ENCODE assay signal across 13 cellular contexts in the genomic region with DNA sequence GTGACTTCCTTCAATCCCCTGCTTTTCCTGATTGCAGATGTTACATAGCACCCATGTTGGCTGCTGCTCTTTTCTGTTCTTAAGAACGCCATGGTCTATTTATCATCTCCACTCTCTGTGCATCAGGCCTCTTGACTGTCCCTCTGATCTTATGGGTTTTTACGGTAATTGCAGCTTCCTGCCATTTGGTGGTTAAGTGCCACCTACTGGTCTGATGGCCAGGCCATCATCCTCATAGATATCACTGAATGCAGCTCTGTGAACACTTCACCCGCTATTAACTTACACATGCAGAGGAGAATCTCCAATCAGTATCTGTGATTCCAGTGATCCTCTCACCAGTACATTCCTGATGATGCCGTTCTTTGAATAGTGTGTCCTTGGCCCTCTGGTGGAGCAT.
DNase-seq lines count a peak whose midpoint lies in the region; ATAC-seq and TF ChIP-seq lines count a peak whose summit lies in the region.
"Had no signal": no experiment of that assay in that cellular context is flagged by ENCODE, and none has a peak within 500 bp of the region (broad histone marks: within the 10 kb centered on the region; RNA-seq: fewer than 3 reads in every experiment).

No MANE protein-coding gene starts in this region.

- H4K20me1 ChIP-seq in DND-41 (ENCODE audit: insufficient read depth, low read length), result no peaks in the 10 kb centered on the region
- H4K20me1 ChIP-seq: BLaER1 had no signal

- H3K79me2 ChIP-seq in DND-41 (ENCODE audit: insufficient read depth, low read length), result no peaks in the 10 kb centered on the region

- no peak overlapping the region for H3K27ac ChIP-seq in DND-41 (ENCODE audit: low read length)
- no peak overlapping the region for H3K27ac ChIP-seq in RWPE2 (ENCODE audit: poor library complexity, severe bottlenecking)
- H3K27ac ChIP-seq: BLaER1, heart right ventricle had no signal

- no peak overlapping the region for H3K4me3 Mint-ChIP-seq in naive thymus-derived CD8-positive, alpha-beta T cell
- H3K4me3 Mint-ChIP-seq: activated CD4-positive, alpha-beta T cell treated with anti-CD3 and anti-CD28 coated beads, Interleukin-2, amount 10 ng/mL, durations not matched to agents 24 days and 14 days; mesothelial cell of epicardium had no signal

- H3K36me3 ChIP-seq in DND-41 (ENCODE audit: insufficient read depth, low read length) (no peaks in the 10 kb centered on the region), RWPE2 (ENCODE audit: low read depth) (no peaks in the 10 kb centered on the region)
- H3K36me3 ChIP-seq: BLaER1, heart right ventricle had no signal

- DNase-seq in DND-41 (no peak), HPDE6-E6E7 (ENCODE audit: extremely low spot score) (peak; percentile 23), RWPE2 (ENCODE audit: low spot score) (no peak), iPS-NIHi7 (ENCODE audit: extremely low spot score) (peak; percentile 54), head of caudate nucleus (no peak), NCI-H1417 treated with DMSO at 0.1 percent for 48 hours (lab: John Stamatoyannopoulos, UW) (no peak)
- DNase-seq in naive thymus-derived CD8-positive, alpha-beta T cell, result no peak
- DNase-seq: activated CD4-positive, alpha-beta T cell treated with anti-CD3 and anti-CD28 coated beads, Interleukin-2, amount 10 ng/mL, durations not matched to agents 24 days and 14 days; heart right ventricle; stimulated activated naive CD4-positive, alpha-beta T cell treated with Interleukin-2 at 50 U/mL for 16 hours had no signal

- H3K9me3 ChIP-seq in DND-41 (ENCODE audit: insufficient read depth, low read length, severe bottlenecking) (no peaks in the 10 kb centered on the region), RWPE2 (ENCODE audit: severe bottlenecking) (peaks cover 2% of the 10 kb centered on the region)

- H3K27me3 Mint-ChIP-seq in naive thymus-derived CD8-positive, alpha-beta T cell, result no peaks in the 10 kb centered on the region
- H3K27me3 Mint-ChIP-seq: activated CD4-positive, alpha-beta T cell treated with anti-CD3 and anti-CD28 coated beads, Interleukin-2, amount 10 ng/mL, durations not matched to agents 24 days and 14 days had no signal

- H3K27ac Mint-ChIP-seq in naive thymus-derived CD8-positive, alpha-beta T cell, result no peak overlapping the region
- H3K27ac Mint-ChIP-seq: activated CD4-positive, alpha-beta T cell treated with anti-CD3 and anti-CD28 coated beads, Interleukin-2, amount 10 ng/mL, durations not matched to agents 24 days and 14 days; mesothelial cell of epicardium had no signal

- no peak overlapping the region for H2AFZ ChIP-seq in DND-41 (ENCODE audit: low read depth, low read length)

- no peak overlapping the region for H3K9ac ChIP-seq in DND-41 (ENCODE audit: low read depth, low read length)
- H3K9ac ChIP-seq: BLaER1 had no signal

- H3K4me3 ChIP-seq in DND-41 (ENCODE audit: low read depth in 1 of 2, low read length in 2 of 2), result no peak overlapping the region
- H3K4me3 ChIP-seq in RWPE2 (ENCODE audit: severe bottlenecking), result no peak overlapping the region
- H3K4me3 ChIP-seq: BLaER1, heart right ventricle had no signal

- intact Hi-C loops in head of caudate nucleus (cut with DNase I), result no loop called here

- POLR2A ChIA-PET in naive thymus-derived CD8-positive, alpha-beta T cell (lab: Charles Lee), result no interaction called here

- ATAC-seq in DND-41 (ENCODE audit: insufficient read depth, low read depth), result peak; percentile 35; the same call in 1 of the 3 replicates
- 0 out of 3 replicates have a peak, but pooled peaks have one; percentile 21 for ATAC-seq in RWPE2 (ENCODE audit: low read depth)
- ATAC-seq in HG02840 (IDR thresholded peaks at IDR 0.05; ENCODE audit: low FRiP score, unreplicated experiment), result no peak
- ATAC-seq in naive thymus-derived CD8-positive, alpha-beta T cell, result no peak
- ATAC-seq: heart right ventricle had no signal

- H3K4me2 ChIP-seq in DND-41 (ENCODE audit: insufficient read depth, low read length), result no peak overlapping the region
- H3K4me2 ChIP-seq: BLaER1 had no signal

- H3K4me1 Mint-ChIP-seq in naive thymus-derived CD8-positive, alpha-beta T cell, result no peaks in the 10 kb centered on the region
- H3K4me1 Mint-ChIP-seq: activated CD4-positive, alpha-beta T cell treated with anti-CD3 and anti-CD28 coated beads, Interleukin-2, amount 10 ng/mL, durations not matched to agents 24 days and 14 days; mesothelial cell of epicardium had no signal

- H3K4me1 ChIP-seq in DND-41 (ENCODE audit: insufficient read depth, low read length) (no peaks in the 10 kb centered on the region), RWPE2 (ENCODE audit: insufficient read depth, poor library complexity, severe bottlenecking) (no peaks in the 10 kb centered on the region)
- H3K4me1 ChIP-seq: BLaER1, heart right ventricle had no signal

- H3K27me3 ChIP-seq in DND-41 (ENCODE audit: insufficient read depth, low read length, poor library complexity) (no peaks in the 10 kb centered on the region), RWPE2 (ENCODE audit: insufficient read depth, poor library complexity, severe bottlenecking) (no peaks in the 10 kb centered on the region)
- H3K27me3 ChIP-seq: BLaER1, heart right ventricle had no signal

- H3K9me3 Mint-ChIP-seq in naive thymus-derived CD8-positive, alpha-beta T cell, result peaks cover 4 to 36% (median 9%) of the 10 kb centered on the region in 9 donors

- TF ChIP-seq CTCF in DND-41 (IDR thresholded peaks at IDR 0.05; ENCODE audit: borderline replicate concordance, extremely low read depth, low read length, poor library complexity, severe bottlenecking) (peak; percentile 30), RWPE2 (IDR thresholded peaks at IDR 0.05; ENCODE audit: poor library complexity, severe bottlenecking) (no peak)

- H3K36me3 Mint-ChIP-seq in naive thymus-derived CD8-positive, alpha-beta T cell, result no peaks in the 10 kb centered on the region
- H3K36me3 Mint-ChIP-seq: mesothelial cell of epicardium had no signal

Comparison
In these comparisons a context has a peak if more than half of its experiments do, and no peak if none do; other contexts are left out.
1. ATAC-seq: peak in DND-41 (single experiment) and RWPE2 (single experiment); none in HG02840 (single experiment) and naive thymus-derived CD8-positive, alpha-beta T cell (0 of 2).
2. DNase-seq: peak in HPDE6-E6E7 (single experiment) and iPS-NIHi7 (single experiment); none in DND-41 (single experiment), RWPE2 (single experiment), head of caudate nucleus (0 of 42), NCI-H1417 treated with DMSO at 0.1 percent for 48 hours (single experiment) and naive thymus-derived CD8-positive, alpha-beta T cell (0 of 10).